ENCODE assay signal across 9 cellular contexts in genomic region chr16:3171181-3171854, GRCh38. TPM values are rescaled to one million over a fixed set of nuclear protein-coding genes. Genes with fewer than 3 reads are reported as not detected.
A peak's percentile ranks its signal among the peaks of the same experiment; 100 is the strongest.
DNase-seq lines count a peak whose midpoint lies in the region; ATAC-seq lines count a peak whose summit lies in the region.
"Had no signal": no experiment of that assay in that cellular context is flagged by ENCODE, and none has a peak within 500 bp of the region (broad histone marks: within the 10 kb centered on the region; RNA-seq: fewer than 3 reads in every experiment).

No MANE protein-coding gene starts in this region.

- H3K9me3 ChIP-seq in BLaER1, result peaks cover 14% of the 10 kb centered on the region
- peaks cover 2% of the 10 kb centered on the region for H3K9me3 ChIP-seq in thymus (ENCODE audit: control insufficient read depth)

- H3K27me3 ChIP-seq in BLaER1 (peaks cover 94% of the 10 kb centered on the region), thymus (ENCODE audit: control insufficient read depth, insufficient read depth) (peaks cover 81% of the 10 kb centered on the region)

- H3K4me2 ChIP-seq in BLaER1, result peak overlapping the region; percentile 45

- peak; percentile 55 for DNase-seq in activated T-cell treated with anti-CD3 and anti-CD28 coated beads for 48 hours (ENCODE audit: low read depth)
- DNase-seq in islet precursor cell, result peak; percentile 83
- DNase-seq in DMS114 treated with DMSO at 0.1 percent for 48 hours (lab: John Stamatoyannopoulos, UW; ENCODE audit: unreplicated experiment), result no peak

- H3K4me3 ChIP-seq in BLaER1 (peak overlapping the region; percentile 39), thymus (ENCODE audit: low read length) (peak overlapping the region; percentile 12)

- peaks cover 30% of the 10 kb centered on the region for H3K4me1 ChIP-seq in BLaER1
- peaks cover 5% of the 10 kb centered on the region for H3K4me1 ChIP-seq in thymus (ENCODE audit: control insufficient read depth, insufficient read depth, low read length)

- ATAC-seq in HG02798 (IDR thresholded peaks at IDR 0.05; ENCODE audit: poor library complexity, unreplicated experiment), result peak; percentile 52
- no peak for ATAC-seq in esophagus mucosa
- no peak for ATAC-seq in HG03378 (IDR thresholded peaks at IDR 0.05; ENCODE audit: unreplicated experiment)

- H3K27ac ChIP-seq in BLaER1, result no peak overlapping the region
- no peak overlapping the region for H3K27ac ChIP-seq in thymus (ENCODE audit: low read depth)
- H3K27ac ChIP-seq: skin epidermis had no signal

- H4K20me1 ChIP-seq in BLaER1, result peaks cover 23% of the 10 kb centered on the region; the same call in 1 of the 2 replicates

- no peak overlapping the region for H3K9ac ChIP-seq in BLaER1

- WGBS in thymus, result 3% methylated on average over 35 of the region's 35 CpGs

- no peaks in the 10 kb centered on the region for H3K36me3 ChIP-seq in BLaER1
- no peaks in the 10 kb centered on the region for H3K36me3 ChIP-seq in thymus (ENCODE audit: control insufficient read depth, insufficient read depth)

RNA-seq across cellular contexts. Expression of gene OR1F1, which starts 16.7 kb away (rescaled TPM):
- polyA plus RNA-seq in thymus, result 0.02 TPM
- not detected for total RNA-seq in esophagus mucosa

RNA-seq across cellular contexts. Expression of gene ZNF213, which starts 36.5 kb away (rescaled TPM):
- 5.2 TPM for polyA plus RNA-seq in thymus
- total RNA-seq in esophagus mucosa, result 9.7 TPM

RNA-seq across cellular contexts. Expression of gene ZNF205, which starts 58.9 kb away (rescaled TPM):
- 9.3 TPM for polyA plus RNA-seq in thymus
- total RNA-seq in esophagus mucosa, result 5.6 TPM
